Comparison of ENCODE assay signal across 19 cellular contexts in the genomic region with DNA sequence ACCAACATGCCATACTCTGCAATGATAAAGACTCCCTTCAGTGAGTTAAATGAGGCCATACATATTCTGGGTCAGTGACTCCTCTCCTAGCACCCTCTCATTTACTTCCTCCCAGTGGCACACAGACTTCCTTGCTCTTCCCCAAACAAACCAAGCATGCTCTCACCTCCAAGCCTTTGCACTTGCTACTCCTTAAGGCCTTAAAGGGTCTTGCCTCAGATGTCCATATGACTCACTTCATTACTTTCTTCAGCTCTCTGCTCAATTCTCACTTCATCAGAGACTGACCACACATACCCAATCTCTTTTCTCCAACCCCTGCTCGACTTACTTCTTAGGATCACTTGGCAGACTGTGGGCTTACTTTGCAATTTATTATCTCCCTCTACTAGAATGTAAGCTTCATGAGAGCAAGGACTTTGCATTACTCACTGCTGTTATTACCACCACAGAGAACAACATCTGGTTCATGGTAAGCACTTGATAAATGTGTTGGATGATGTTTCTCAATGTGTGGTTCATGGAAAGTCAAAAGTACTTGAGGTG. TPM values are rescaled to one million over a fixed set of nuclear protein-coding genes. Genes with fewer than 3 reads are reported as not detected.
DNase-seq lines count a peak whose midpoint lies in the region; ATAC-seq, FAIRE-seq and TF ChIP-seq lines count a peak whose summit lies in the region.
"Had no signal": no experiment of that assay in that cellular context is flagged by ENCODE, and none has a peak within 500 bp of the region (broad histone marks: within the 10 kb centered on the region; RNA-seq: fewer than 3 reads in every experiment).

No MANE protein-coding gene starts in this region.

- no peak for FAIRE-seq in HepG2 (lab: Jason Lieb, UNC)
- FAIRE-seq: TTC549 had no signal

- peak overlapping the region in 6 of 7 donors; percentile 3 to 42 (median 16) for H3K4me3 Mint-ChIP-seq in CD8-positive, alpha-beta memory T cell
- H3K4me3 Mint-ChIP-seq in activated T-helper 17 cell treated with anti-CD3 and anti-CD28 coated beads, Interleukin-2, amount 50 U/mL, for 72 hours = peak overlapping the region; percentile 0
- H3K4me3 Mint-ChIP-seq: memory B cell had no signal

- H3K27me3 Mint-ChIP-seq in CD8-positive, alpha-beta memory T cell = peaks cover 0 to 3% of the 10 kb centered on the region in 2 donors
- H3K27me3 Mint-ChIP-seq in activated T-helper 17 cell treated with anti-CD3 and anti-CD28 coated beads, Interleukin-2, amount 50 U/mL, for 72 hours = no peaks in the 10 kb centered on the region
- H3K27me3 Mint-ChIP-seq: memory B cell had no signal

- POLR2A ChIA-PET in CD8-positive, alpha-beta memory T cell (lab: Charles Lee) = no interaction called here
- POLR2A ChIA-PET in HepG2 (lab: Yijun Ruan, JAX) = interaction anchor here (0.8 to 1.9 kb wide), 5 partner anchors 16 to 100 kb away, joined by 3 to 7 read pairs (median 4); partner anchors contain the start of genes DDX24 and IFI27L1

- peak; percentile 25 for ATAC-seq in activated T-helper 17 cell treated with anti-CD3 and anti-CD28 coated beads, Interleukin-2, amount 50 U/mL, for 72 hours (replicated peaks)
- ATAC-seq in HepG2 = peak; percentile 51
- no peak for ATAC-seq in GM21360 (IDR thresholded peaks at IDR 0.05; ENCODE audit: unreplicated experiment)
- ATAC-seq: HCT116 had no signal

- H4K20me1 ChIP-seq in HepG2 (ENCODE audit: insufficient read depth, low read length) = no peaks in the 10 kb centered on the region

- H3K4me2 ChIP-seq in HepG2 (ENCODE audit: low read depth, low read length) = peak overlapping the region; percentile 65

- no peak for TF ChIP-seq POLR2A in HepG2 (IDR thresholded peaks at IDR 0.05; ENCODE audit: insufficient read depth in 1 of 2, low read depth in 2 of 2, low read length in 2 of 2)

- no peaks in the 10 kb centered on the region for H3K27me3 ChIP-seq in CD8-positive, alpha-beta memory T cell (ENCODE audit: insufficient read depth, low read length, poor library complexity, severe bottlenecking)
- no peaks in the 10 kb centered on the region for H3K27me3 ChIP-seq in HepG2 (ENCODE audit: control insufficient read depth in 1 of 2, insufficient read depth in 2 of 2, low read length in 2 of 2)
- H3K27me3 ChIP-seq: esophagus squamous epithelium, tibial artery had no signal

- in situ Hi-C loops in HepG2 (cut with HindIII; ENCODE audit: extremely low pct_ligation_motif_present, low pct_unique_long_range_greater_than_20kb) = loop anchor here (10.0 kb wide), 1 partner anchor 247 kb away; no protein-coding TSS in a partner anchor

- intact Hi-C loops in HepG2 (cut with micrococcal nuclease; ENCODE audit: unreplicated experiment) = no loop called here

- peak overlapping the region; percentile 71 for H3K9ac ChIP-seq in HepG2 (ENCODE audit: insufficient read depth, low read depth, low read length)

- H3K9me3 ChIP-seq in CD8-positive, alpha-beta memory T cell (ENCODE audit: low read length) = no peaks in the 10 kb centered on the region
- H3K9me3 ChIP-seq in HepG2 (ENCODE audit: low read length) = no peaks in the 10 kb centered on the region
- H3K9me3 ChIP-seq: esophagus squamous epithelium, tibial artery had no signal

- H3K4me1 ChIP-seq in CD8-positive, alpha-beta memory T cell (ENCODE audit: insufficient read depth, low read length) = peaks cover 33% of the 10 kb centered on the region
- peaks cover 46% of the 10 kb centered on the region for H3K4me1 ChIP-seq in HepG2 (ENCODE audit: insufficient read depth, low read length)

- H3K4me1 Mint-ChIP-seq in CD8-positive, alpha-beta memory T cell = peaks cover 63 to 90% (median 79%) of the 10 kb centered on the region in 3 donors
- peaks cover 27% of the 10 kb centered on the region for H3K4me1 Mint-ChIP-seq in activated T-helper 17 cell treated with anti-CD3 and anti-CD28 coated beads, Interleukin-2, amount 50 U/mL, for 72 hours

- H3K27ac ChIP-seq in CD8-positive, alpha-beta memory T cell (ENCODE audit: low read depth, low read length) = no peak overlapping the region
- H3K27ac ChIP-seq in HepG2 (ENCODE audit: extremely low read length, insufficient read depth, low read length) = peak overlapping the region; percentile 92
- H3K27ac ChIP-seq: esophagus squamous epithelium, SK-N-MC, tibial artery had no signal

- peaks cover 0 to 95% (median 41%) of the 10 kb centered on the region in 3 donors for H3K36me3 Mint-ChIP-seq in CD8-positive, alpha-beta memory T cell
- peaks cover 96% of the 10 kb centered on the region for H3K36me3 Mint-ChIP-seq in activated T-helper 17 cell treated with anti-CD3 and anti-CD28 coated beads, Interleukin-2, amount 50 U/mL, for 72 hours (ENCODE audit: low read depth)

- 15% methylated on average over 1 of the region's 1 CpG for WGBS in HepG2 (ENCODE audit: low lambda C conversion rate)

- no TSS peak for BruUV-seq in HepG2 (replicated peaks; lab: Mats Ljungman, UMichigan)

- H2AFZ ChIP-seq in HepG2 (ENCODE audit: low read length) = no peak overlapping the region

- no peaks in the 10 kb centered on the region for H3K9me3 Mint-ChIP-seq in CD8-positive, alpha-beta memory T cell
- no peaks in the 10 kb centered on the region for H3K9me3 Mint-ChIP-seq in activated T-helper 17 cell treated with anti-CD3 and anti-CD28 coated beads, Interleukin-2, amount 50 U/mL, for 72 hours
- H3K9me3 Mint-ChIP-seq: memory B cell had no signal

- H3K27ac Mint-ChIP-seq in CD8-positive, alpha-beta memory T cell = peak overlapping the region in 6 of 8 donors; percentile 42 to 74 (median 64)
- H3K27ac Mint-ChIP-seq in activated T-helper 17 cell treated with anti-CD3 and anti-CD28 coated beads, Interleukin-2, amount 50 U/mL, for 72 hours = peak overlapping the region; percentile 92

- TF ChIP-seq RAD21 in HepG2 (CRISPR knock-in tag; IDR thresholded peaks at IDR 0.05) = no peak

- CTCF ChIA-PET in CD8-positive, alpha-beta memory T cell (lab: Charles Lee) = interaction anchor here (1.5 to 2.0 kb wide), 5 partner anchors 22 to 118 kb away, joined by 3 to 14 read pairs (median 6); no protein-coding TSS in a partner anchor
- CTCF ChIA-PET in HepG2 (lab: Yijun Ruan, JAX; ENCODE audit: low intra/inter-chr PET ratio, low total read pairs) = no interaction called here

- H3K79me2 ChIP-seq in HepG2 (ENCODE audit: insufficient read depth, low read length) = peaks cover 28% of the 10 kb centered on the region

- TF ChIP-seq CTCF in AG10803 (conservative IDR thresholded peaks at IDR 0.05; ENCODE audit: low read length) = no peak
- TF ChIP-seq CTCF in HepG2 (CRISPR knock-in tag; IDR thresholded peaks at IDR 0.05) = no peak

- DNase-seq in AG10803 (ENCODE audit: low read depth) (peak; percentile 15), HepG2 (ENCODE audit: low spot score) (no peak), NCI-H146 (lab: John Stamatoyannopoulos, UW) (no peak), SHP77 treated with DMSO at 0.1 percent for 48 hours (lab: John Stamatoyannopoulos, UW) (no peak), DMS153 treated with DMSO at 0.1 percent for 48 hours (lab: John Stamatoyannopoulos, UW; ENCODE audit: unreplicated experiment) (no peak)
- no peak for DNase-seq in CD8-positive, alpha-beta memory T cell
- DNase-seq: activated naive CD4-positive, alpha-beta T cell; AML-193; DMS153; esophagus squamous epithelium; NCI-H2029; stimulated activated CD4-positive, alpha-beta T cell treated with anti-CD3 and anti-CD28 coated beads, Interleukin-4, amount 100 ng/mL, for 1 hour; tibial artery had no signal

- H3K4me3 ChIP-seq in AG10803 (ENCODE audit: low read length) (no peak overlapping the region), HepG2 (replicated peaks in 1 of 3; ENCODE audit: insufficient read depth in 1 of 3, low read depth in 2 of 3, low read length in 3 of 3) (peak overlapping the region in 1 of 3 experiments; percentile 15; a peak in 1 of 6 replicates)
- no peak overlapping the region for H3K4me3 ChIP-seq in CD8-positive, alpha-beta memory T cell (ENCODE audit: low read length)
- H3K4me3 ChIP-seq: esophagus squamous epithelium, SK-N-MC, tibial artery had no signal

- TF ChIP-seq EP300 in HepG2 (IDR thresholded peaks at IDR 0.05; ENCODE audit: low read depth in 2 of 2, low read length in 2 of 2) (no peak), HepG2 (CRISPR knock-in tag; IDR thresholded peaks at IDR 0.05; ENCODE audit: borderline replicate concordance) (no peak)

- peaks cover 87% of the 10 kb centered on the region for H3K36me3 ChIP-seq in CD8-positive, alpha-beta memory T cell (ENCODE audit: insufficient read depth, low read length)
- H3K36me3 ChIP-seq in HepG2 (replicated peaks in 1 of 2; ENCODE audit: control insufficient read depth in 1 of 2, insufficient read depth in 2 of 2, low read length in 2 of 2) = peaks cover 28 to 71% of the 10 kb centered on the region in 2 experiments

RNA-seq across cellular contexts. Expression of gene DDX24, which starts 22.8 kb away (rescaled TPM):
- total RNA-seq in CD8-positive, alpha-beta memory T cell = 100 to 1,000 TPM; 274 to 283 TPM
- polyA plus RNA-seq in CD8-positive, alpha-beta memory T cell = 287 TPM
- total RNA-seq in activated T-helper 17 cell treated with anti-CD3 and anti-CD28 coated beads, Interleukin-2, amount 50 U/mL, for 72 hours = 100 to 1,000 TPM; 222 to 241 TPM
- total RNA-seq in HepG2 (2016; rRNA removed; fragmentation: Illumina TruSeq; extraction: Trizol) = 149 and 215 TPM in 2 replicates
- 8.8 and 12.3 TPM in 2 replicates for total RNA-seq in HepG2 (2016; cell fraction: cytosol; rRNA removed; fragmentation: Illumina TruSeq; extraction: Trizol; ENCODE audit: low read depth)
- total RNA-seq in HepG2 (2016; cell fraction: insoluble cytoplasmic fraction; rRNA removed; fragmentation: Illumina TruSeq; extraction: Trizol) = 152 and 207 TPM in 2 replicates
- total RNA-seq in HepG2 (2016; cell fraction: membrane; rRNA removed; fragmentation: Illumina TruSeq; extraction: Trizol) = 25.6 and 27.8 TPM in 2 replicates
- total RNA-seq in HepG2 (2016; cell fraction: nucleus; rRNA removed; fragmentation: Illumina TruSeq; extraction: Trizol) = 84.5 and 106 TPM in 2 replicates
- polyA plus RNA-seq in HepG2 (2011; rRNA removed) = 62.3 and 67.3 TPM in 2 replicates
- polyA plus RNA-seq in HepG2 (2011; cell fraction: cytosol; rRNA removed) = 38.2 and 50.1 TPM in 2 replicates
- 56.2 and 66.5 TPM in 2 replicates for polyA plus RNA-seq in HepG2 (2011; cell fraction: nucleus; rRNA removed)
- polyA plus RNA-seq in HepG2 (2012) = 86.8 and 88.0 TPM in 2 replicates
- polyA plus RNA-seq in HepG2 (2016; cell fraction: cytosol; fragmentation: Illumina TruSeq; extraction: Trizol; ENCODE audit: low read depth) = 5.2 and 6.0 TPM in 2 replicates
- polyA plus RNA-seq in HepG2 (2016; cell fraction: insoluble cytoplasmic fraction; fragmentation: Illumina TruSeq; extraction: Trizol; ENCODE audit: low read depth) = 160 and 163 TPM in 2 replicates
- polyA plus RNA-seq in HepG2 (2016; cell fraction: membrane; fragmentation: Illumina TruSeq; extraction: Trizol; ENCODE audit: low read depth) = 12.6 and 13.0 TPM in 2 replicates
- polyA plus RNA-seq in HepG2 (2016; cell fraction: nucleus; fragmentation: Illumina TruSeq; extraction: Trizol; ENCODE audit: insufficient read depth, low read depth) = 104 and 108 TPM in 2 replicates
- polyA minus RNA-seq in HepG2 (2011; rRNA and poly(A)+ RNA removed; ENCODE audit: low replicate concordance) = 50.1 and 167 TPM in 2 replicates
- polyA minus RNA-seq in HepG2 (2011; cell fraction: cytosol; rRNA and poly(A)+ RNA removed) = 37.3 and 43.9 TPM in 2 replicates
- polyA minus RNA-seq in HepG2 (2011; cell fraction: nucleus; rRNA and poly(A)+ RNA removed) = 50.2 and 79.2 TPM in 2 replicates

RNA-seq across cellular contexts. Expression of gene IFI27L1, which starts 22.9 kb away (rescaled TPM):
- total RNA-seq in CD8-positive, alpha-beta memory T cell = 10 to 100 TPM; 15.5 to 18.4 TPM
- 8.3 TPM for polyA plus RNA-seq in CD8-positive, alpha-beta memory T cell
- 10 to 100 TPM; 34.5 to 35.4 TPM for total RNA-seq in activated T-helper 17 cell treated with anti-CD3 and anti-CD28 coated beads, Interleukin-2, amount 50 U/mL, for 72 hours
- total RNA-seq in HepG2 (2016; rRNA removed; fragmentation: Illumina TruSeq; extraction: Trizol) = 19.0 and 19.3 TPM in 2 replicates
- total RNA-seq in HepG2 (2016; cell fraction: cytosol; rRNA removed; fragmentation: Illumina TruSeq; extraction: Trizol; ENCODE audit: low read depth) = 6.4 and 9.9 TPM in 2 replicates
- 18.3 and 20.8 TPM in 2 replicates for total RNA-seq in HepG2 (2016; cell fraction: insoluble cytoplasmic fraction; rRNA removed; fragmentation: Illumina TruSeq; extraction: Trizol)
- total RNA-seq in HepG2 (2016; cell fraction: membrane; rRNA removed; fragmentation: Illumina TruSeq; extraction: Trizol) = 10.0 and 10.1 TPM in 2 replicates
- 14.3 and 16.2 TPM in 2 replicates for total RNA-seq in HepG2 (2016; cell fraction: nucleus; rRNA removed; fragmentation: Illumina TruSeq; extraction: Trizol)
- polyA plus RNA-seq in HepG2 (2011; rRNA removed) = 9.6 and 11.9 TPM in 2 replicates
- polyA plus RNA-seq in HepG2 (2011; cell fraction: cytosol; rRNA removed) = 14.3 and 18.1 TPM in 2 replicates
- 13.5 TPM in 2 replicates for polyA plus RNA-seq in HepG2 (2011; cell fraction: nucleus; rRNA removed)
- 8.0 and 11.2 TPM in 2 replicates for polyA plus RNA-seq in HepG2 (2012)
- 5.6 and 7.8 TPM in 2 replicates for polyA plus RNA-seq in HepG2 (2016; cell fraction: cytosol; fragmentation: Illumina TruSeq; extraction: Trizol; ENCODE audit: low read depth)
- polyA plus RNA-seq in HepG2 (2016; cell fraction: insoluble cytoplasmic fraction; fragmentation: Illumina TruSeq; extraction: Trizol; ENCODE audit: low read depth) = 12.7 and 14.3 TPM in 2 replicates
- polyA plus RNA-seq in HepG2 (2016; cell fraction: membrane; fragmentation: Illumina TruSeq; extraction: Trizol; ENCODE audit: low read depth) = 5.7 and 8.7 TPM in 2 replicates
- polyA plus RNA-seq in HepG2 (2016; cell fraction: nucleus; fragmentation: Illumina TruSeq; extraction: Trizol; ENCODE audit: insufficient read depth, low read depth) = 26.6 and 29.4 TPM in 2 replicates
- 5.1 and 14.3 TPM in 2 replicates for polyA minus RNA-seq in HepG2 (2011; rRNA and poly(A)+ RNA removed; ENCODE audit: low replicate concordance)
- polyA minus RNA-seq in HepG2 (2011; cell fraction: cytosol; rRNA and poly(A)+ RNA removed) = 2.7 and 3.1 TPM in 2 replicates
- polyA minus RNA-seq in HepG2 (2011; cell fraction: nucleus; rRNA and poly(A)+ RNA removed) = 5.5 and 8.3 TPM in 2 replicates

RNA-seq across cellular contexts. Expression of gene OTUB2, which starts 32.1 kb away (rescaled TPM):
- 1 to 10 TPM; 1.1 to 1.8 TPM for total RNA-seq in CD8-positive, alpha-beta memory T cell
- polyA plus RNA-seq in CD8-positive, alpha-beta memory T cell = 0.12 TPM
- 10 to 100 TPM in 1 of 2 donors, 1 to 10 TPM in 1; 6.3 to 11.0 TPM for total RNA-seq in activated T-helper 17 cell treated with anti-CD3 and anti-CD28 coated beads, Interleukin-2, amount 50 U/mL, for 72 hours
- total RNA-seq in HepG2 (2016; rRNA removed; fragmentation: Illumina TruSeq; extraction: Trizol) = 2.2 and 2.4 TPM in 2 replicates
- total RNA-seq in HepG2 (2016; cell fraction: cytosol; rRNA removed; fragmentation: Illumina TruSeq; extraction: Trizol; ENCODE audit: low read depth) = 0.30 and 0.44 TPM in 2 replicates
- 1.8 and 1.9 TPM in 2 replicates for total RNA-seq in HepG2 (2016; cell fraction: insoluble cytoplasmic fraction; rRNA removed; fragmentation: Illumina TruSeq; extraction: Trizol)
- 1.2 and 1.4 TPM in 2 replicates for total RNA-seq in HepG2 (2016; cell fraction: membrane; rRNA removed; fragmentation: Illumina TruSeq; extraction: Trizol)
- 2.6 and 3.1 TPM in 2 replicates for total RNA-seq in HepG2 (2016; cell fraction: nucleus; rRNA removed; fragmentation: Illumina TruSeq; extraction: Trizol)
- polyA plus RNA-seq in HepG2 (2011; rRNA removed) = 2.4 and 3.0 TPM in 2 replicates
- 2.3 and 2.6 TPM in 2 replicates for polyA plus RNA-seq in HepG2 (2011; cell fraction: cytosol; rRNA removed)
- 3.9 and 4.1 TPM in 2 replicates for polyA plus RNA-seq in HepG2 (2011; cell fraction: nucleus; rRNA removed)
- 1.4 and 1.9 TPM in 2 replicates for polyA plus RNA-seq in HepG2 (2012)
- 0.21 and 0.70 TPM in 2 replicates for polyA plus RNA-seq in HepG2 (2016; cell fraction: cytosol; fragmentation: Illumina TruSeq; extraction: Trizol; ENCODE audit: low read depth)
- 2.0 and 2.3 TPM in 2 replicates for polyA plus RNA-seq in HepG2 (2016; cell fraction: insoluble cytoplasmic fraction; fragmentation: Illumina TruSeq; extraction: Trizol; ENCODE audit: low read depth)
- polyA plus RNA-seq in HepG2 (2016; cell fraction: membrane; fragmentation: Illumina TruSeq; extraction: Trizol; ENCODE audit: low read depth) = 0.58 and 1.0 TPM in 2 replicates
- polyA plus RNA-seq in HepG2 (2016; cell fraction: nucleus; fragmentation: Illumina TruSeq; extraction: Trizol; ENCODE audit: insufficient read depth, low read depth) = 2.1 and 2.3 TPM in 2 replicates
- polyA minus RNA-seq in HepG2 (2011; rRNA and poly(A)+ RNA removed; ENCODE audit: low replicate concordance) = 0.49 and 8.2 TPM in 2 replicates
- 3.3 and 4.7 TPM in 2 replicates for polyA minus RNA-seq in HepG2 (2011; cell fraction: cytosol; rRNA and poly(A)+ RNA removed)
- polyA minus RNA-seq in HepG2 (2011; cell fraction: nucleus; rRNA and poly(A)+ RNA removed) = 10.0 and 11.3 TPM in 2 replicates

RNA-seq across cellular contexts. Expression of gene IFI27, which starts 52.3 kb away (rescaled TPM):
- total RNA-seq in CD8-positive, alpha-beta memory T cell = 1 to 10 TPM; 1.3 TPM
- 5.5 TPM for polyA plus RNA-seq in CD8-positive, alpha-beta memory T cell
- 1 to 10 TPM; 2.1 to 3.0 TPM for total RNA-seq in activated T-helper 17 cell treated with anti-CD3 and anti-CD28 coated beads, Interleukin-2, amount 50 U/mL, for 72 hours
- total RNA-seq in HepG2 (2016; rRNA removed; fragmentation: Illumina TruSeq; extraction: Trizol) = 1.2 and 2.0 TPM in 2 replicates
- total RNA-seq in HepG2 (2016; cell fraction: cytosol; rRNA removed; fragmentation: Illumina TruSeq; extraction: Trizol; ENCODE audit: low read depth) = 1.2 TPM in 1 of 2 replicates, not detected in the other
- 1.4 and 1.6 TPM in 2 replicates for total RNA-seq in HepG2 (2016; cell fraction: insoluble cytoplasmic fraction; rRNA removed; fragmentation: Illumina TruSeq; extraction: Trizol)
- total RNA-seq in HepG2 (2016; cell fraction: membrane; rRNA removed; fragmentation: Illumina TruSeq; extraction: Trizol) = 0.80 and 1.1 TPM in 2 replicates
- 1.3 and 2.1 TPM in 2 replicates for total RNA-seq in HepG2 (2016; cell fraction: nucleus; rRNA removed; fragmentation: Illumina TruSeq; extraction: Trizol)
- 1.7 and 2.3 TPM in 2 replicates for polyA plus RNA-seq in HepG2 (2011; rRNA removed)
- polyA plus RNA-seq in HepG2 (2011; cell fraction: cytosol; rRNA removed) = 2.5 and 3.5 TPM in 2 replicates
- polyA plus RNA-seq in HepG2 (2011; cell fraction: nucleus; rRNA removed) = 2.2 and 2.7 TPM in 2 replicates
- polyA plus RNA-seq in HepG2 (2012) = 1.0 and 1.3 TPM in 2 replicates
- polyA plus RNA-seq in HepG2 (2016; cell fraction: cytosol; fragmentation: Illumina TruSeq; extraction: Trizol; ENCODE audit: low read depth) = 0.75 and 0.84 TPM in 2 replicates
- polyA plus RNA-seq in HepG2 (2016; cell fraction: insoluble cytoplasmic fraction; fragmentation: Illumina TruSeq; extraction: Trizol; ENCODE audit: low read depth) = 0.77 and 0.79 TPM in 2 replicates
- polyA plus RNA-seq in HepG2 (2016; cell fraction: membrane; fragmentation: Illumina TruSeq; extraction: Trizol; ENCODE audit: low read depth) = 0.64 and 1.1 TPM in 2 replicates
- polyA plus RNA-seq in HepG2 (2016; cell fraction: nucleus; fragmentation: Illumina TruSeq; extraction: Trizol; ENCODE audit: insufficient read depth, low read depth) = 2.4 and 2.5 TPM in 2 replicates
- polyA minus RNA-seq in HepG2 (2011; rRNA and poly(A)+ RNA removed; ENCODE audit: low replicate concordance) = 2.4 and 59.0 TPM in 2 replicates
- not detected in 2 replicates for polyA minus RNA-seq in HepG2 (2011; cell fraction: cytosol; rRNA and poly(A)+ RNA removed)
- polyA minus RNA-seq in HepG2 (2011; cell fraction: nucleus; rRNA and poly(A)+ RNA removed) = 0.39 and 1.1 TPM in 2 replicates
